ENCODE assay signal across 18 cellular contexts in the genomic region with DNA sequence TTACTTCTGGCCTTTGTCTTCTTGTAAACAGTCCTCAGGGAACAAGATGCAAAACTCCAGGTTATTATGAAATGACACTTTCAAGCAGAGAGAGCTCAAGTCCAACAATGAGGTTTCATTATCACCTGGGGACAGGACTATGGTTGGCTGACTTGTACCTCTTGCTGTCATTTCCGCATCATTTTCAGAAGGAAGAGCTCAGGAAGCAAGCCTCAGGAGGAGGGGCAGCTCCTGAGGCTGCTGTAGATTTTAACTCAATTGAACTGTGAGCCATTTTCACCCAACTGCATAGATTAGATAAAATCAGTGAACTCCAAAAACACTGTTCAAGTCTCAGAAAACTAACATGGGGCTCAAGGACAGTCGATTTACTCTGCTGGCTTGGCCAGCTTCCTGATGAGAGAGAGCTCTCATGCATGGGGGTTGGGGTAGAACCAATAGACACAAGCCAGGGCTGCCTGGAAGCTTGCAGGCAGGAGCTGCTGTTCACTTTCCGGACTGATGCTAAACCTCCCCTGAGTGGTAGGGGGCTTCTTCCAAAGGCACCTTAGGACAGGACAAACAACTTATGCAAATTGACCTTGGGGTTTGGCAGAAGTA. TPM values are rescaled to one million over a fixed set of nuclear protein-coding genes. Genes with fewer than 3 reads are reported as not detected.
DNase-seq lines count a peak whose midpoint lies in the region; ATAC-seq and TF ChIP-seq lines count a peak whose summit lies in the region.
"Had no signal": no experiment of that assay in that cellular context is flagged by ENCODE, and none has a peak within 500 bp of the region (broad histone marks: within the 10 kb centered on the region; RNA-seq: fewer than 3 reads in every experiment).

No MANE protein-coding gene starts in this region.

- no CpG with 5 or more reads among the region's 3 CpGs for WGBS in gastroesophageal sphincter (ENCODE audit: low coverage in 1 of 2), 2 donors

- peaks cover 0 to 5% of the 10 kb centered on the region in 2 donors for H3K36me3 Mint-ChIP-seq in activated naive CD4-positive, alpha-beta T cell treated with anti-CD3 and anti-CD28 coated beads, Interleukin-2, amount 50 U/mL, for 72 hours

- no peak for DNase-seq in kidney glomerular epithelial cell (lab: John Stamatoyannopoulos, UW)
- DNase-seq in effector CD4-positive, alpha-beta T cell: no peak
- DNase-seq in activated naive CD4-positive, alpha-beta T cell treated with anti-CD3 and anti-CD28 coated beads, Interleukin-2, amount 50 U/mL, for 72 hours (ENCODE audit: low spot score in 2 of 2): no peak
- DNase-seq: activated CD8-positive, alpha-beta T cell treated with anti-CD3 and anti-CD28 coated beads, Interleukin-2, amount 10 ng/mL, durations not matched to agents 7 days and 5 days; activated naive CD4-positive, alpha-beta T cell treated with Interleukin-2 at 50 U/mL for 16 hours; central memory CD4-positive, alpha-beta T cell; DMS79 treated with DMSO at 0.1 percent for 48 hours; hypothalamus; lower lobe of right lung; NCI-H2107; nucleus accumbens; stimulated activated CD4-positive, alpha-beta T cell treated with anti-CD3 and anti-CD28 coated beads, Interleukin-12 subunit alpha, Interleukin-12 subunit beta, amount 100 ng/mL, for 4 hours; T-helper 2 cell had no signal

- TF ChIP-seq CTCF in gastroesophageal sphincter (IDR thresholded peaks at IDR 0.05): no peak

- H3K27me3 ChIP-seq in gastroesophageal sphincter: no peaks in the 10 kb centered on the region

- no peak overlapping the region for H3K27ac Mint-ChIP-seq in activated naive CD4-positive, alpha-beta T cell treated with anti-CD3 and anti-CD28 coated beads, Interleukin-2, amount 50 U/mL, for 72 hours
- H3K27ac Mint-ChIP-seq: activated CD8-positive, alpha-beta T cell treated with anti-CD3 and anti-CD28 coated beads, Interleukin-2, amount 10 ng/mL, durations not matched to agents 7 days and 5 days had no signal

- H3K27ac ChIP-seq in gastroesophageal sphincter: no peak overlapping the region
- H3K27ac ChIP-seq: lower lobe of right lung had no signal

- no peak overlapping the region for H3K4me3 ChIP-seq in gastroesophageal sphincter
- H3K4me3 ChIP-seq: lower lobe of right lung had no signal

- TF ChIP-seq EP300 in gastroesophageal sphincter (IDR thresholded peaks at IDR 0.05): no peak

- no peaks in the 10 kb centered on the region for H3K4me1 ChIP-seq in gastroesophageal sphincter
- H3K4me1 ChIP-seq: lower lobe of right lung had no signal

- H3K36me3 ChIP-seq in gastroesophageal sphincter: no peaks in the 10 kb centered on the region
- H3K36me3 ChIP-seq: lower lobe of right lung had no signal

- peaks cover 0 to 5% of the 10 kb centered on the region in 2 donors for H3K9me3 Mint-ChIP-seq in activated naive CD4-positive, alpha-beta T cell treated with anti-CD3 and anti-CD28 coated beads, Interleukin-2, amount 50 U/mL, for 72 hours

- ATAC-seq in GM18498 (IDR thresholded peaks at IDR 0.05; ENCODE audit: unreplicated experiment) (peak; percentile 68), GM19397 (IDR thresholded peaks at IDR 0.05; ENCODE audit: unreplicated experiment) (peak; percentile 77), HG02798 (IDR thresholded peaks at IDR 0.05; ENCODE audit: poor library complexity, unreplicated experiment) (peak; percentile 66), HG03521 (IDR thresholded peaks at IDR 0.05; ENCODE audit: unreplicated experiment) (peak; percentile 54), gastroesophageal sphincter (no peak)
- no peak for ATAC-seq in activated naive CD4-positive, alpha-beta T cell treated with anti-CD3 and anti-CD28 coated beads, Interleukin-2, amount 50 U/mL, for 72 hours
- ATAC-seq: activated CD8-positive, alpha-beta T cell treated with anti-CD3 and anti-CD28 coated beads, Interleukin-2, amount 10 ng/mL, durations not matched to agents 7 days and 5 days; lower lobe of right lung had no signal

- no peak for TF ChIP-seq POLR2A in gastroesophageal sphincter (IDR thresholded peaks at IDR 0.05)

- no peaks in the 10 kb centered on the region for H3K9me3 ChIP-seq in gastroesophageal sphincter
- H3K9me3 ChIP-seq: lower lobe of right lung had no signal

RNA-seq across cellular contexts. Expression of a gene that starts 23.6 kb away (rescaled TPM):
- 1 to 10 TPM in 3 of 4 donors, under 1 TPM in 1; 0.16 to 8.9 (median 4.1) TPM for total RNA-seq in gastroesophageal sphincter
- total RNA-seq in activated naive CD4-positive, alpha-beta T cell treated with anti-CD3 and anti-CD28 coated beads, Interleukin-2, amount 50 U/mL, for 72 hours: not detected
- total RNA-seq: activated CD8-positive, alpha-beta T cell treated with anti-CD3 and anti-CD28 coated beads, Interleukin-2, amount 10 ng/mL, durations not matched to agents 7 days and 5 days had no signal

RNA-seq across cellular contexts. Expression of a gene that starts 37.0 kb away (rescaled TPM):
- 10 to 100 TPM in 2 of 4 donors, 1 to 10 TPM in 2; 8.1 to 14.5 (median 10.0) TPM for total RNA-seq in gastroesophageal sphincter
- total RNA-seq in activated naive CD4-positive, alpha-beta T cell treated with anti-CD3 and anti-CD28 coated beads, Interleukin-2, amount 50 U/mL, for 72 hours: 10 to 100 TPM; 12.3 to 12.8 TPM

Comparison
In these comparisons a context has a peak if more than half of its experiments do, and no peak if none do; other contexts are left out.
1. ATAC-seq: peak in GM18498 (single experiment), GM19397 (single experiment), HG02798 (single experiment) and HG03521 (single experiment); none in gastroesophageal sphincter (single experiment) and activated naive CD4-positive, alpha-beta T cell treated with anti-CD3 and anti-CD28 coated beads, Interleukin-2, amount 50 U/mL, for 72 hours (0 of 2).